Comparison of ENCODE assay signal across 30 cellular contexts in genomic region chr10:123619067-123619855, GRCh38. TPM values are rescaled to one million over a fixed set of nuclear protein-coding genes. Genes with fewer than 3 reads are reported as not detected.
"Had no signal": no experiment of that assay in that cellular context is flagged by ENCODE, and none has a peak within 500 bp of the region (broad histone marks: within the 10 kb centered on the region; RNA-seq: fewer than 3 reads in every experiment).

No MANE protein-coding gene starts in this region.

- H3K4me1 ChIP-seq: colonic mucosa, esophagus squamous epithelium, foreskin keratinocyte, gastrocnemius medialis, gastroesophageal sphincter, heart left ventricle, heart right ventricle had no signal

- H3K4me3 Mint-ChIP-seq: dendritic cell treated with granulocyte-macrophage colony-stimulating factor and Interleukin-4, amounts not matched to agents 40 ng/mL and 50 ng/mL, for 4 days; effector memory CD8-positive, alpha-beta T cell; endodermal cell had no signal

- DNase-seq: colonic mucosa; cortex of kidney; dermis blood vessel endothelial cell; dorsolateral prefrontal cortex; effector CD4-positive, alpha-beta T cell; effector CD8-positive, alpha-beta T cell; effector memory CD4-positive, alpha-beta T cell; effector memory CD8-positive, alpha-beta T cell; endodermal cell; esophagus squamous epithelium; foreskin fibroblast; foreskin keratinocyte; foreskin melanocyte; gastrocnemius medialis; glutamatergic neuron; heart left ventricle; heart right ventricle had no signal

- H3K27me3 ChIP-seq: colonic mucosa, foreskin keratinocyte, gastrocnemius medialis, heart left ventricle had no signal

- H3K36me3 ChIP-seq: colonic mucosa, esophagus squamous epithelium, gastrocnemius medialis, gastroesophageal sphincter, heart left ventricle, heart right ventricle had no signal

- H3K4me1 Mint-ChIP-seq: endodermal cell had no signal

- H3K27ac ChIP-seq: colonic mucosa, coronary artery, dorsolateral prefrontal cortex, epithelial cell of prostate, esophagus squamous epithelium, foreskin keratinocyte, gastrocnemius medialis, gastroesophageal sphincter, heart left ventricle, heart right ventricle had no signal

- H3K27me3 Mint-ChIP-seq: dendritic cell treated with granulocyte-macrophage colony-stimulating factor and Interleukin-4, amounts not matched to agents 40 ng/mL and 50 ng/mL, for 4 days had no signal

- H3K4me3 ChIP-seq: colonic mucosa, coronary artery, dorsolateral prefrontal cortex, esophagus squamous epithelium, gastrocnemius medialis, gastroesophageal sphincter, heart left ventricle, heart right ventricle had no signal

- H3K9me3 ChIP-seq: colonic mucosa, esophagus squamous epithelium, gastrocnemius medialis, gastroesophageal sphincter, heart left ventricle, heart right ventricle had no signal

- H3K9me3 Mint-ChIP-seq: dendritic cell treated with granulocyte-macrophage colony-stimulating factor and Interleukin-4, amounts not matched to agents 40 ng/mL and 50 ng/mL, for 4 days; endodermal cell had no signal

- H3K27ac Mint-ChIP-seq: dendritic cell treated with granulocyte-macrophage colony-stimulating factor and Interleukin-4, amounts not matched to agents 40 ng/mL and 50 ng/mL, for 4 days; effector memory CD8-positive, alpha-beta T cell; endodermal cell had no signal

- ATAC-seq: effector memory CD8-positive, alpha-beta T cell; esophagus mucosa; foreskin keratinocyte; gastrocnemius medialis; gastroesophageal sphincter; heart left ventricle; heart right ventricle had no signal

RNA-seq across cellular contexts. Expression of gene GPR26, which starts 46.9 kb away (rescaled TPM):
- total RNA-seq: chondrocyte, colonic mucosa, dermis blood vessel endothelial cell, dermis microvascular lymphatic vessel endothelial cell, endodermal cell, endothelial cell of umbilical vein, epithelial cell of proximal tubule, esophagus mucosa, esophagus squamous epithelium, fibroblast of lung, fibroblast of villous mesenchyme, foreskin keratinocyte, gastrocnemius medialis, glomerular endothelial cell, heart left ventricle, heart right ventricle had no signal
- polyA plus RNA-seq: endothelial cell of umbilical vein, esophagus, fibroblast of lung, foreskin keratinocyte, heart left ventricle, heart right ventricle had no signal
